Comparison of ENCODE assay signal across 1 cellular context in the genomic region with DNA sequence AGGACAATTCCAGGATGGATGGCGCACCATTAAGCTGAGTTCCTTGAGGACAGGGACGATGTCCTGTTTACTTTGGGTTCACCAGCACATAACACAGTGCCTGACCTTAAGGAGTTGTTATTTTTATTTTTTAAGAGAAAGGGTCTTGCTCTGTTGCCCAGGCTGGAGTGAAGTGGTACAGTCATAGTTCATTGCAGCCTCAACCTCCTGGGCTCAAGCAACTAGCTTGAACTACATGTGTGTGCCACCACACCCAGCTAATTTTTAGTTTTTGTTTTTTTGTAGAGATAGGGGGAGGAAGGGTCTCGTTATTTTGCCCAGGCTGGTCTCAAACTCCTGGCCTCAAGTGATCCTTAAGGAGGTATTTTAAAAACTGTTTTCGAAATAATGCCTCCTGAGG.
TF ChIP-seq lines count a peak whose summit lies in the region.

No MANE protein-coding gene starts in this region.

TF ChIP-seq in K562, 482 proteins besides CTCF, POLR2A, EP300 and RAD21:
- TF ChIP-seq ZNF24 (IDR thresholded peaks at IDR 0.05) = no peak
- no peak for TF ChIP-seq ETS1 (conservative IDR thresholded peaks at IDR 0.05; ENCODE audit: control insufficient read depth, low read depth, low read length)
- peak; percentile 53; the same call in 1 of the 2 replicates for TF ChIP-seq BCOR (IDR thresholded peaks at IDR 0.05)
- TF ChIP-seq ZNF121 (CRISPR knock-in tag; conservative IDR thresholded peaks at IDR 0.05) = peak; percentile 87
- TF ChIP-seq COPS2 (conservative IDR thresholded peaks at IDR 0.05) = no peak
